17 cellular contexts compared by ENCODE assay signal in the genomic region with DNA sequence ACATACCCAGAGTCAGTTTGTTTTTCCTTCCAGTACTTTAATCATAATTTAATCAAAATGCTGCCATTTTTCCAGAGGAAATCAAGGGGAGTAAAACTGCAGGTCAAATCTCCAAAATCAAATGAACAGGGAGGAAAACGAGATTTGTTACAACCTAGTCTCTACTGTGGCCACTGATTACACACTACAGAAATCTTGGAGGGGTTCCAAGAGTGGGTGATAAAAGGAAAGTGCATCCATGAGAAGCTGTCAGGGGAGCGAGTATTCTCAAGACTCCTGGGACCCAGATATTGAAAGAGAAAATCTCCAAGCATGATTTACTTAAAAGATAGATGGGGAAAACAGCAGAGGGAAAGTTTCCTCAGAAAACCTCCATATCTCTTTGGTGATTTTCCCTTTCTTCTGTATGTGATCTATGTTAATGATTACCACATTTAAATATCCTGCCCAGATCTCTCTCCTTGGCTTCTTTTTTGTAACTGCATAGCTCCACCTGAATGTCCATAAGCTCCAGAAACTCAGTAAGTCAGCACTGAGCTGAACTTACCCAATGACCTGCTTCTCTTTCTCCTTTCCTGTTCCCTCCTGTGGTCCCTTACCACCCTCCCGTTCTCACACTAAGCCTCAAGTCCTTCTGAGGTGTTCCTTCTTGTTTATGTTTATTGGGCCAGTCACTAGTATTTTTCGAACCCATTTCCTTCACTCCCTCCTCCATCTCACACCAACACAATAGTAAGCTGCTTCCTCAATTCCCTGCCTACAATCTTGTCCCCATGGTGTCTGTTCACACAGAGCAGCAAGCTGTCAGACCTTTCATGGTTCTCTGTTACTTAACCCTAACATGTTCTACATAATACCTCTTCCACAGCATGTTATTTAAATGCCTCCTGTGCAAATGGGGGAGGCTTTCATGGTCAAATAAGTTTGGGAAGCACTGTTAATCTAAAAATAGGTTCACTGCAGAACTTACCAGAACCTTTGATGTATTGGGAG.
DNase-seq lines count a peak whose midpoint lies in the region; ATAC-seq, FAIRE-seq and TF ChIP-seq lines count a peak whose summit lies in the region.
"Had no signal": no experiment of that assay in that cellular context is flagged by ENCODE, and none has a peak within 500 bp of the region (broad histone marks: within the 10 kb centered on the region; RNA-seq: fewer than 3 reads in every experiment).

No MANE protein-coding gene starts in this region.

- 76 to 88% (median 84%) methylated on average over 4 of the region's 4 CpGs for WGBS in small intestine, 3 donors

- H3K4me1 ChIP-seq in left ventricle myocardium inferior (peaks cover 14% of the 10 kb centered on the region), small intestine (ENCODE audit: control insufficient read depth in 2 of 2, insufficient read depth in 1 of 2, low read depth in 1 of 2, low read length in 1 of 2) (no peaks in the 10 kb centered on the region)
- H3K4me1 ChIP-seq: psoas muscle, SJSA1 had no signal

- no peak for TF ChIP-seq CTCF in fibroblast of pulmonary artery (IDR thresholded peaks at IDR 0.05; ENCODE audit: low read length, missing control alignments)
- no peak for TF ChIP-seq CTCF in left ventricle myocardium inferior (IDR thresholded peaks at IDR 0.05; ENCODE audit: borderline replicate concordance)

- intact Hi-C loops in left ventricle myocardium inferior (cut with micrococcal nuclease), result no loop called here

- H3K4me3 ChIP-seq in fibroblast of pulmonary artery (replicated peaks; ENCODE audit: low read depth, low read length), result no peak overlapping the region
- no peak overlapping the region for H3K4me3 ChIP-seq in left ventricle myocardium inferior
- no peak overlapping the region for H3K4me3 ChIP-seq in small intestine (ENCODE audit: low read depth in 1 of 2, low read length in 2 of 2)
- H3K4me3 ChIP-seq: psoas muscle, SJSA1 had no signal

- peaks cover 1% of the 10 kb centered on the region for H3K9me3 Mint-ChIP-seq in activated naive CD8-positive, alpha-beta T cell (ENCODE audit: low read depth)
- H3K9me3 Mint-ChIP-seq in activated naive CD8-positive, alpha-beta T cell treated with anti-CD3 and anti-CD28 coated beads for 36 hours, result peaks cover 5% of the 10 kb centered on the region
- H3K9me3 Mint-ChIP-seq: activated naive CD4-positive, alpha-beta T cell treated with anti-CD3 and anti-CD28 coated beads, Interleukin-2, amount 10 ng/mL, durations not matched to agents 7 days and 5 days had no signal

- H3K9me3 ChIP-seq in left ventricle myocardium inferior (replicated peaks) (no peaks in the 10 kb centered on the region), small intestine (ENCODE audit: control insufficient read depth, low read depth) (no peaks in the 10 kb centered on the region)
- H3K9me3 ChIP-seq: psoas muscle, SJSA1 had no signal

- H3K27me3 ChIP-seq in left ventricle myocardium inferior (ENCODE audit: low read depth) (no peaks in the 10 kb centered on the region), small intestine (ENCODE audit: control insufficient read depth in 2 of 2, insufficient read depth in 2 of 2, low read length in 2 of 2) (no peaks in the 10 kb centered on the region)
- H3K27me3 ChIP-seq: SJSA1 had no signal

- H3K4me3 Mint-ChIP-seq in activated naive CD8-positive, alpha-beta T cell, result no peak overlapping the region
- no peak overlapping the region for H3K4me3 Mint-ChIP-seq in activated naive CD8-positive, alpha-beta T cell treated with anti-CD3 and anti-CD28 coated beads for 36 hours
- H3K4me3 Mint-ChIP-seq: activated CD8-positive, alpha-beta memory T cell treated with anti-CD3 and anti-CD28 coated beads, Interleukin-2, amount 10 ng/mL, durations not matched to agents 7 days and 5 days; activated naive CD4-positive, alpha-beta T cell treated with anti-CD3 and anti-CD28 coated beads, Interleukin-2, amount 10 ng/mL, durations not matched to agents 7 days and 5 days had no signal

- H3K4me1 Mint-ChIP-seq in activated naive CD8-positive, alpha-beta T cell (ENCODE audit: low read depth), result peaks cover 8% of the 10 kb centered on the region
- peaks cover 3% of the 10 kb centered on the region for H3K4me1 Mint-ChIP-seq in activated naive CD8-positive, alpha-beta T cell treated with anti-CD3 and anti-CD28 coated beads for 36 hours
- H3K4me1 Mint-ChIP-seq: activated naive CD4-positive, alpha-beta T cell treated with anti-CD3 and anti-CD28 coated beads, Interleukin-2, amount 10 ng/mL, durations not matched to agents 7 days and 5 days had no signal

- H3K36me3 Mint-ChIP-seq in activated naive CD8-positive, alpha-beta T cell, result peaks cover 34% of the 10 kb centered on the region
- peaks cover 41% of the 10 kb centered on the region for H3K36me3 Mint-ChIP-seq in activated naive CD8-positive, alpha-beta T cell treated with anti-CD3 and anti-CD28 coated beads for 36 hours

- H3K27ac Mint-ChIP-seq in activated naive CD8-positive, alpha-beta T cell, result peak overlapping the region; percentile 64
- H3K27ac Mint-ChIP-seq in activated naive CD8-positive, alpha-beta T cell treated with anti-CD3 and anti-CD28 coated beads for 36 hours, result no peak overlapping the region
- H3K27ac Mint-ChIP-seq: activated CD8-positive, alpha-beta memory T cell treated with anti-CD3 and anti-CD28 coated beads, Interleukin-2, amount 10 ng/mL, durations not matched to agents 7 days and 5 days; activated naive CD4-positive, alpha-beta T cell treated with anti-CD3 and anti-CD28 coated beads, Interleukin-2, amount 10 ng/mL, durations not matched to agents 7 days and 5 days had no signal

- no peak for DNase-seq in activated naive CD8-positive, alpha-beta T cell treated with anti-CD3 and anti-CD28 coated beads for 36 hours
- peak; percentile 64 for DNase-seq in NCI-H69 (lab: John Stamatoyannopoulos, UW)
- DNase-seq in fibroblast of pulmonary artery (ENCODE audit: low read depth), result peak; percentile 5
- DNase-seq in renal cortical epithelial cell (ENCODE audit: low read depth), result peak; percentile 25
- DNase-seq in left ventricle myocardium inferior, result no peak
- DNase-seq in small intestine, result no peak
- DNase-seq: activated CD8-positive, alpha-beta memory T cell treated with anti-CD3 and anti-CD28 coated beads, Interleukin-2, amount 10 ng/mL, durations not matched to agents 7 days and 5 days; activated naive CD4-positive, alpha-beta T cell treated with anti-CD3 and anti-CD28 coated beads, Interleukin-2, amount 10 ng/mL, durations not matched to agents 7 days and 5 days; caudate nucleus; head of caudate nucleus; NCI-H2029; psoas muscle; stimulated activated CD4-positive, alpha-beta T cell treated with anti-CD3 and anti-CD28 coated beads, Interleukin-15, amount 100 ng/mL, for 24 hours had no signal

- no peak for ATAC-seq in HG02763 (IDR thresholded peaks at IDR 0.05; ENCODE audit: unreplicated experiment)
- ATAC-seq: activated CD8-positive, alpha-beta memory T cell treated with anti-CD3 and anti-CD28 coated beads, Interleukin-2, amount 10 ng/mL, durations not matched to agents 7 days and 5 days; psoas muscle had no signal

- H3K27ac ChIP-seq in left ventricle myocardium inferior (replicated peaks) (no peak overlapping the region), small intestine (ENCODE audit: low read depth in 1 of 2, low read length in 1 of 2) (no peak overlapping the region)
- H3K27ac ChIP-seq: psoas muscle, SJSA1 had no signal

- no peaks in the 10 kb centered on the region for H3K27me3 Mint-ChIP-seq in activated naive CD8-positive, alpha-beta T cell
- no peaks in the 10 kb centered on the region for H3K27me3 Mint-ChIP-seq in activated naive CD8-positive, alpha-beta T cell treated with anti-CD3 and anti-CD28 coated beads for 36 hours
- H3K27me3 Mint-ChIP-seq: activated CD8-positive, alpha-beta memory T cell treated with anti-CD3 and anti-CD28 coated beads, Interleukin-2, amount 10 ng/mL, durations not matched to agents 7 days and 5 days; activated naive CD4-positive, alpha-beta T cell treated with anti-CD3 and anti-CD28 coated beads, Interleukin-2, amount 10 ng/mL, durations not matched to agents 7 days and 5 days had no signal

- H3K36me3 ChIP-seq in left ventricle myocardium inferior (peaks cover 27% of the 10 kb centered on the region), small intestine (ENCODE audit: control insufficient read depth in 2 of 2, insufficient read depth in 2 of 2, low read length in 2 of 2) (peaks cover 5 to 8% of the 10 kb centered on the region in 2 donors)

- no peak for FAIRE-seq in small intestine (lab: Jason Lieb, UNC)
- FAIRE-seq: endometrium had no signal

Comparison
In these comparisons a context has a peak if more than half of its experiments do, and no peak if none do; other contexts are left out.
1. DNase-seq: peak in NCI-H69 (single experiment), fibroblast of pulmonary artery (single experiment) and renal cortical epithelial cell (single experiment); none in activated naive CD8-positive, alpha-beta T cell treated with anti-CD3 and anti-CD28 coated beads for 36 hours (single experiment), left ventricle myocardium inferior (single experiment) and small intestine (single experiment).